Comparison of ENCODE assay signal across 12 cellular contexts in the genomic region with DNA sequence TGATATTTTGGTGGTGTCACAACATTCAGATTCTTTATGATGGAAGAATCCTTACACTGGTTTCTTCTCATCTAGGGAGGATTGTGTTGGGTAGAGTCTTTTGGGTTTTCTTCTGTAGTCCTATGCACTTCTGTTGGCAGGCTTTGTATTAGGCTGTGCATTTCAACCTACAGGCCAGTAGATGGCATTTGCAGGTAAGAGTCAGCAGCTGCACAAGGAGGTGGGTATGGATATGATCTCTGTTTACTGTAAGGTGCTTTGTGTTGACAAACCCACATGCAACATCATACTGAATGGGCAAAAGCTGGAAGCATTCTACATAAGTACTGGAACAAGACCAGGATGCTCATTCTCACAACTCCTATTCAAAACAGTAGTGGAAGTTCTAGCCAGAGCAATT.
DNase-seq lines count a peak whose midpoint lies in the region; ATAC-seq and TF ChIP-seq lines count a peak whose summit lies in the region.
"Had no signal": no experiment of that assay in that cellular context is flagged by ENCODE, and none has a peak within 500 bp of the region (broad histone marks: within the 10 kb centered on the region; RNA-seq: fewer than 3 reads in every experiment).

No MANE protein-coding gene starts in this region.

- CTCF ChIA-PET in Caco-2 (lab: Charles Lee) (no interaction called here), OCI-LY7 (lab: Charles Lee; ENCODE audit: unreplicated experiment) (no interaction called here)

- H2AFZ ChIP-seq in OCI-LY7 (ENCODE audit: low read length) (no peak overlapping the region), mesenchymal stem cell (ENCODE audit: low read depth, low read length) (no peak overlapping the region)

- H3K9me2 ChIP-seq in OCI-LY7 (ENCODE audit: insufficient read depth, low read length) = no peaks in the 10 kb centered on the region

- no peak for TF ChIP-seq POLR2A in erythroblast (IDR thresholded peaks at IDR 0.05; ENCODE audit: low read length)

- H3K14ac ChIP-seq in mesenchymal stem cell (ENCODE audit: low read length in 2 of 2) = no peak overlapping the region

- H4K91ac ChIP-seq in mesenchymal stem cell (ENCODE audit: low read length) = no peak overlapping the region

- H4K20me1 ChIP-seq in OCI-LY7 (ENCODE audit: insufficient read depth, low read length) = no peaks in the 10 kb centered on the region

- H3K18ac ChIP-seq in mesenchymal stem cell (ENCODE audit: low read depth in 1 of 2, low read length in 2 of 2) = no peak overlapping the region

- no peak overlapping the region for H2BK15ac ChIP-seq in mesenchymal stem cell (ENCODE audit: low read depth, poor library complexity, severe bottlenecking)

- H3K79me2 ChIP-seq in OCI-LY7 (ENCODE audit: insufficient read depth, low read depth, low read length) = no peaks in the 10 kb centered on the region

- H3K4me1 Mint-ChIP-seq in Caco-2 (ENCODE audit: low read depth, unreplicated experiment) (no peaks in the 10 kb centered on the region), HFFc6 (ENCODE audit: low read depth) (no peaks in the 10 kb centered on the region)
- H3K4me1 Mint-ChIP-seq: activated naive CD4-positive, alpha-beta T cell treated with anti-CD3 and anti-CD28 coated beads, Interleukin-2, amount 10 ng/mL, durations not matched to agents 7 days and 5 days; T-cell had no signal

- TF ChIP-seq CTCF in Caco-2 (IDR thresholded peaks at IDR 0.05; ENCODE audit: insufficient read depth in 1 of 2, low read depth in 1 of 2, low read length in 1 of 2, severe bottlenecking in 1 of 2, unreplicated experiment in 1 of 2) = peak; percentile 41 to 63
- peak; percentile 24; the same call in 1 of the 2 replicates for TF ChIP-seq CTCF in HFFc6 (IDR thresholded peaks at IDR 0.05)
- TF ChIP-seq CTCF in OCI-LY7 (conservative IDR thresholded peaks at IDR 0.05; ENCODE audit: low read length) = peak; percentile 78

- no TSS peak for BruUV-seq in Caco-2 (replicated peaks; lab: Mats Ljungman, UMichigan)
- no TSS peak for BruUV-seq in OCI-LY7 (replicated peaks; lab: Mats Ljungman, UMichigan)

- H3K27ac ChIP-seq in OCI-LY7 (ENCODE audit: low read depth, low read length, poor library complexity, severe bottlenecking) (no peak overlapping the region), mesenchymal stem cell (ENCODE audit: low read length, poor library complexity, severe bottlenecking) (no peak overlapping the region)
- H3K27ac ChIP-seq: gastrocnemius medialis, ovary had no signal

- POLR2A ChIA-PET in Caco-2 (lab: Charles Lee) (no interaction called here), OCI-LY7 (lab: Charles Lee) (interaction anchor here (0.7 kb wide), 1 partner anchor 18 kb away, joined by 4 read pairs; no protein-coding TSS in a partner anchor)

- H2BK5ac ChIP-seq in mesenchymal stem cell (ENCODE audit: low read depth, low read length, poor library complexity, severe bottlenecking) = no peak overlapping the region

- no peak overlapping the region for H3K23ac ChIP-seq in mesenchymal stem cell (ENCODE audit: low read length in 2 of 2)

- no peak overlapping the region for H2BK120ac ChIP-seq in mesenchymal stem cell (ENCODE audit: low read depth, low read length)

- no peaks in the 10 kb centered on the region for H3K79me1 ChIP-seq in mesenchymal stem cell (replicated peaks; ENCODE audit: low read length, poor library complexity, severe bottlenecking)

- H3K9me3 Mint-ChIP-seq in Caco-2 (ENCODE audit: unreplicated experiment) (peaks cover 28% of the 10 kb centered on the region), HFFc6 (peaks cover 31% of the 10 kb centered on the region)

- H3K4me1 ChIP-seq in Caco-2 (no peaks in the 10 kb centered on the region), OCI-LY7 (ENCODE audit: insufficient read depth, low read length, poor library complexity, severe bottlenecking) (no peaks in the 10 kb centered on the region), mesenchymal stem cell (ENCODE audit: control insufficient read depth, insufficient read depth, low read depth, low read length) (no peaks in the 10 kb centered on the region)
- H3K4me1 ChIP-seq: gastrocnemius medialis had no signal

- no peaks in the 10 kb centered on the region for H3K36me3 ChIP-seq in Caco-2 (ENCODE audit: control insufficient read depth, insufficient read depth, low read length)
- no peaks in the 10 kb centered on the region for H3K36me3 ChIP-seq in OCI-LY7 (ENCODE audit: insufficient read depth, low read length)
- H3K36me3 ChIP-seq in mesenchymal stem cell (ENCODE audit: control insufficient read depth in 1 of 2, insufficient read depth in 2 of 2, low read depth in 1 of 2, low read length in 2 of 2) = no peaks in the 10 kb centered on the region
- H3K36me3 ChIP-seq: gastrocnemius medialis, ovary had no signal

- H3K36me3 Mint-ChIP-seq in Caco-2 (ENCODE audit: insufficient read depth, unreplicated experiment) (peaks cover 4% of the 10 kb centered on the region), HFFc6 (ENCODE audit: low read depth) (no peaks in the 10 kb centered on the region)
- H3K36me3 Mint-ChIP-seq: activated naive CD4-positive, alpha-beta T cell treated with anti-CD3 and anti-CD28 coated beads, Interleukin-2, amount 10 ng/mL, durations not matched to agents 7 days and 5 days; T-cell had no signal

- no peak overlapping the region for H3K27ac Mint-ChIP-seq in Caco-2 (ENCODE audit: unreplicated experiment)
- no peak overlapping the region for H3K27ac Mint-ChIP-seq in HFFc6
- H3K27ac Mint-ChIP-seq: activated naive CD4-positive, alpha-beta T cell treated with anti-CD3 and anti-CD28 coated beads, Interleukin-2, amount 10 ng/mL, durations not matched to agents 7 days and 5 days; T-cell had no signal

- H4K8ac ChIP-seq in mesenchymal stem cell (ENCODE audit: low read length) = no peak overlapping the region

- H2AK5ac ChIP-seq in mesenchymal stem cell (ENCODE audit: low read length, severe bottlenecking) = no peak overlapping the region

- H3K4me2 ChIP-seq in OCI-LY7 (ENCODE audit: low read length) (no peak overlapping the region), mesenchymal stem cell (ENCODE audit: low read length, poor library complexity, severe bottlenecking) (no peak overlapping the region)

- no peak overlapping the region for H3K4ac ChIP-seq in mesenchymal stem cell (ENCODE audit: low read depth in 1 of 2, low read length in 2 of 2)

- no peak overlapping the region for H2BK12ac ChIP-seq in mesenchymal stem cell (ENCODE audit: low read length in 2 of 2)

- H3K4me3 Mint-ChIP-seq in Caco-2 (ENCODE audit: unreplicated experiment) (no peak overlapping the region), HFFc6 (no peak overlapping the region)
- H3K4me3 Mint-ChIP-seq: activated naive CD4-positive, alpha-beta T cell treated with anti-CD3 and anti-CD28 coated beads, Interleukin-2, amount 10 ng/mL, durations not matched to agents 7 days and 5 days; T-cell had no signal

- ATAC-seq in HG02840 (IDR thresholded peaks at IDR 0.05; ENCODE audit: low FRiP score, unreplicated experiment) = no peak
- ATAC-seq: gastrocnemius medialis, T-cell had no signal

- H3K4me3 ChIP-seq in Caco-2 (ENCODE audit: low read depth, low read length) (no peak overlapping the region), OCI-LY7 (ENCODE audit: low read depth, low read length, poor library complexity, severe bottlenecking) (no peak overlapping the region), mesenchymal stem cell (ENCODE audit: insufficient read depth in 1 of 2, low read depth in 1 of 2, low read length in 2 of 2) (no peak overlapping the region)
- H3K4me3 ChIP-seq: gastrocnemius medialis, ovary had no signal

- peak; percentile 32 to 41 for DNase-seq in Caco-2
- DNase-seq in HFFc6 = no peak
- peak; percentile 43 for DNase-seq in OCI-LY7 (ENCODE audit: low spot score)
- peak; percentile 6 to 18 for DNase-seq in erythroblast (lab: John Stamatoyannopoulos, UW)
- DNase-seq in activated naive CD4-positive, alpha-beta T cell treated with anti-CD3 and anti-CD28 coated beads, Interleukin-2, amount 50 U/mL, for 16 hours = no peak
- no peak for DNase-seq in mesenchymal stem cell
- DNase-seq in NOMO-1 (lab: John Stamatoyannopoulos, UW; ENCODE audit: unreplicated experiment in 2 of 2) = no peak
- DNase-seq: activated naive CD4-positive, alpha-beta T cell treated with anti-CD3 and anti-CD28 coated beads, Interleukin-2, amount 10 ng/mL, durations not matched to agents 7 days and 5 days; gastrocnemius medialis; ovary; T-cell had no signal

- H3K27me3 Mint-ChIP-seq in Caco-2 (ENCODE audit: insufficient read depth, unreplicated experiment) (no peaks in the 10 kb centered on the region), HFFc6 (ENCODE audit: insufficient read depth) (peaks cover 2% of the 10 kb centered on the region; the same call in 1 of the 2 replicates)
- H3K27me3 Mint-ChIP-seq: activated naive CD4-positive, alpha-beta T cell treated with anti-CD3 and anti-CD28 coated beads, Interleukin-2, amount 10 ng/mL, durations not matched to agents 7 days and 5 days; T-cell had no signal

- intact Hi-C loops in Caco-2 (cut with micrococcal nuclease; ENCODE audit: unreplicated experiment) = loop anchor here (1.0 to 10.0 kb wide), 4 partner anchors 169 to 630 kb away; no protein-coding TSS in a partner anchor
- intact Hi-C loops in OCI-LY7 (cut with micrococcal nuclease; ENCODE audit: unreplicated experiment) = loop anchor here (10.0 kb wide), 1 partner anchor 630 kb away; no protein-coding TSS in a partner anchor

- H3K27me3 ChIP-seq in Caco-2 (replicated peaks; ENCODE audit: control insufficient read depth, insufficient read depth, low read length) (no peaks in the 10 kb centered on the region), mesenchymal stem cell (ENCODE audit: control insufficient read depth in 1 of 2, insufficient read depth in 1 of 2, low read length in 2 of 2) (no peaks in the 10 kb centered on the region)
- H3K27me3 ChIP-seq: gastrocnemius medialis, ovary had no signal

- no peak overlapping the region for H3K9ac ChIP-seq in mesenchymal stem cell (ENCODE audit: low read length)

- H3K9me3 ChIP-seq in Caco-2 (no peaks in the 10 kb centered on the region), OCI-LY7 (ENCODE audit: low read length) (no peaks in the 10 kb centered on the region), mesenchymal stem cell (ENCODE audit: control insufficient read depth, low read length) (peaks cover 22% of the 10 kb centered on the region)

Comparison
In these comparisons a context has a peak if more than half of its experiments do, and no peak if none do; other contexts are left out.
1. DNase-seq: peak in Caco-2 (2 of 2), OCI-LY7 (single experiment) and erythroblast (2 of 2); none in HFFc6 (single experiment), activated naive CD4-positive, alpha-beta T cell treated with anti-CD3 and anti-CD28 coated beads, Interleukin-2, amount 50 U/mL, for 16 hours (single experiment), mesenchymal stem cell (single experiment) and NOMO-1 (0 of 2).
2. CTCF ChIP-seq: peak in every context shown above with its lines; median percentile 78 in OCI-LY7; 52 in Caco-2; 24 in HFFc6.